In the genomic region with DNA sequence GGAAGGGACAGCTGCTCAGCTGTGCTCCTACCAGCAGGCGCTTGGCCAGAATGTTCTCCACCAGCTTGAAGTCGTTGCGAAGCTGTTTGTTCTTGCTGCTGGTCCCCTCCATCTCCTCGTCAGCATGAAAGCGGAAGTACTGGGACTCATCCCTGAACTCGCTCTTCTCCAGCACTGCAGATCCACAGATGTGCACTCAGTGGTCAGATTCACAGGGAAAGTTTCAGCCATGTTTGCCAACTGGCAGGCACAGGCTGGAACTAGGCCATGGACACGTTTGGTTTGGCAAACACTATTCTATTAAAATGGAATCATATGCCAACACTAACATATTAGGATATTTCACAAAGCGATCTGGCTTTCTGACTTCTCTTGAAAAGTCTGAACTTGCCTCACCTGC, we compare ENCODE assay signal across 15 cellular contexts.
DNase-seq lines count a peak whose midpoint lies in the region; ATAC-seq and TF ChIP-seq lines count a peak whose summit lies in the region.
"Had no signal": no experiment of that assay in that cellular context is flagged by ENCODE, and none has a peak within 500 bp of the region (broad histone marks: within the 10 kb centered on the region; RNA-seq: fewer than 3 reads in every experiment).

No MANE protein-coding gene starts in this region.

- POLR2A ChIA-PET in CD8-positive, alpha-beta T cell (lab: Charles Lee) = no interaction called here

- no peak for DNase-seq in CD8-positive, alpha-beta T cell
- DNase-seq in NCI-H446 (lab: John Stamatoyannopoulos, UW) (peak; percentile 94 to 98), neuronal stem cell (ENCODE audit: low spot score) (no peak), T-helper 2 cell (no peak), upper lobe of left lung (no peak)
- DNase-seq: activated CD8-positive, alpha-beta memory T cell treated with anti-CD3 and anti-CD28 coated beads, Interleukin-2, amount 50 U/mL, for 48 hours; amniotic stem cell; effector memory CD8-positive, alpha-beta T cell; kidney glomerular epithelial cell; naive thymus-derived CD4-positive, alpha-beta T cell; NCI-H774; SJCRH30 had no signal

- no peaks in the 10 kb centered on the region for H3K27me3 Mint-ChIP-seq in CD8-positive, alpha-beta T cell (ENCODE audit: low read depth)
- H3K27me3 Mint-ChIP-seq in brain = no peaks in the 10 kb centered on the region
- H3K27me3 Mint-ChIP-seq: effector memory CD8-positive, alpha-beta T cell; naive thymus-derived CD4-positive, alpha-beta T cell had no signal

- no peak overlapping the region for H2BK15ac ChIP-seq in neuronal stem cell (ENCODE audit: low read length)

- H2AFZ ChIP-seq in neuronal stem cell (ENCODE audit: low read length) = no peak overlapping the region

- no peak overlapping the region for H2BK12ac ChIP-seq in neuronal stem cell (ENCODE audit: low read length)

- peak overlapping the region; percentile 71 for H3K27ac Mint-ChIP-seq in CD8-positive, alpha-beta T cell
- peak overlapping the region in 4 of 5 experiments; percentile 44 to 75 (median 66) for H3K27ac Mint-ChIP-seq in brain

- peaks cover 57% of the 10 kb centered on the region for H3K36me3 ChIP-seq in CD8-positive, alpha-beta T cell (ENCODE audit: insufficient read depth, low read length)
- H3K36me3 ChIP-seq in neuronal stem cell (replicated peaks in 1 of 2; ENCODE audit: control insufficient read depth in 2 of 2, insufficient read depth in 2 of 2, low read length in 2 of 2) = peaks cover 6 to 89% of the 10 kb centered on the region in 2 donors
- H3K36me3 ChIP-seq in upper lobe of left lung = peaks cover 5 to 66% (median 37%) of the 10 kb centered on the region in 4 donors

- H3K27ac ChIP-seq in CD8-positive, alpha-beta T cell (ENCODE audit: low read depth, low read length) = no peak overlapping the region
- H3K27ac ChIP-seq in neuronal stem cell (replicated peaks; ENCODE audit: low read length) (no peak overlapping the region), upper lobe of left lung (peak overlapping the region in 2 of 4 donors; percentile 44 to 72)
- H3K27ac ChIP-seq: SJCRH30 had no signal

- no peaks in the 10 kb centered on the region for H3K79me1 ChIP-seq in neuronal stem cell (ENCODE audit: low read depth, low read length)

- TF ChIP-seq POLR2A in upper lobe of left lung (IDR thresholded peaks at IDR 0.05) = no peak

- no peak overlapping the region for H3K18ac ChIP-seq in neuronal stem cell (ENCODE audit: low read length)

- no peak overlapping the region for H3K4me3 Mint-ChIP-seq in CD8-positive, alpha-beta T cell
- no peak overlapping the region for H3K4me3 Mint-ChIP-seq in brain
- H3K4me3 Mint-ChIP-seq: effector memory CD8-positive, alpha-beta T cell; naive thymus-derived CD4-positive, alpha-beta T cell had no signal

- no peak overlapping the region for H2BK120ac ChIP-seq in neuronal stem cell (ENCODE audit: low read depth, low read length)

- no peak overlapping the region for H4K91ac ChIP-seq in neuronal stem cell (ENCODE audit: low read depth, low read length, poor library complexity)

- H4K8ac ChIP-seq in neuronal stem cell (ENCODE audit: low read depth, low read length) = no peak overlapping the region

- H3K36me3 Mint-ChIP-seq in CD8-positive, alpha-beta T cell = peaks cover 85% of the 10 kb centered on the region
- peaks cover 57% of the 10 kb centered on the region for H3K36me3 Mint-ChIP-seq in brain

- H2BK5ac ChIP-seq in neuronal stem cell (ENCODE audit: low read length) = no peak overlapping the region

- no peaks in the 10 kb centered on the region for H3K27me3 ChIP-seq in CD8-positive, alpha-beta T cell (ENCODE audit: insufficient read depth, low read length)
- no peaks in the 10 kb centered on the region for H3K27me3 ChIP-seq in neuronal stem cell (ENCODE audit: control insufficient read depth in 3 of 3, insufficient read depth in 3 of 3, low read depth in 1 of 3, low read length in 3 of 3)
- H3K27me3 ChIP-seq in upper lobe of left lung = no peaks in the 10 kb centered on the region
- H3K27me3 ChIP-seq: SJCRH30 had no signal

- no peak overlapping the region for H3K4me3 ChIP-seq in CD8-positive, alpha-beta T cell (ENCODE audit: low read depth, low read length)
- H3K4me3 ChIP-seq in neuronal stem cell (ENCODE audit: low read length in 2 of 2) = peak overlapping the region in 1 of 2 donors; percentile 1
- H3K4me3 ChIP-seq in upper lobe of left lung = no peak overlapping the region
- H3K4me3 ChIP-seq: SJCRH30 had no signal

- no peak for TF ChIP-seq EP300 in upper lobe of left lung (IDR thresholded peaks at IDR 0.05)

- no peak overlapping the region for H3K4ac ChIP-seq in neuronal stem cell (ENCODE audit: low read length)

- no peaks in the 10 kb centered on the region for H3K4me1 ChIP-seq in CD8-positive, alpha-beta T cell (ENCODE audit: insufficient read depth, low read length)
- H3K4me1 ChIP-seq in neuronal stem cell (ENCODE audit: control insufficient read depth in 2 of 2, insufficient read depth in 1 of 2, low read depth in 1 of 2, low read length in 2 of 2) (no peaks in the 10 kb centered on the region), upper lobe of left lung (peaks cover 0 to 15% (median 10%) of the 10 kb centered on the region in 4 donors)

- no peak overlapping the region for H3K23ac ChIP-seq in neuronal stem cell (ENCODE audit: low read depth, low read length, poor library complexity)

- peaks cover 23% of the 10 kb centered on the region for H3K4me1 Mint-ChIP-seq in CD8-positive, alpha-beta T cell (ENCODE audit: low read depth)
- no peaks in the 10 kb centered on the region for H3K4me1 Mint-ChIP-seq in brain

- CTCF ChIA-PET in CD8-positive, alpha-beta T cell (lab: Charles Lee) = interaction anchor here (0.5 to 10.6 kb wide), 8 partner anchors 9 to 1032 kb away, joined by 3 to 204 read pairs (median 4); no protein-coding TSS in a partner anchor

- peak overlapping the region; percentile 51 for H3K9ac ChIP-seq in neuronal stem cell (ENCODE audit: low read depth, low read length, poor library complexity)

- no peak for ATAC-seq in CD8-positive, alpha-beta T cell
- ATAC-seq in HG03565 (IDR thresholded peaks at IDR 0.05; ENCODE audit: unreplicated experiment) (no peak), upper lobe of left lung (ENCODE audit: low FRiP score in 2 of 2) (no peak)
- ATAC-seq: effector memory CD8-positive, alpha-beta T cell; naive thymus-derived CD4-positive, alpha-beta T cell; sciatic nerve had no signal

- H3K9me3 Mint-ChIP-seq in CD8-positive, alpha-beta T cell = peaks cover 3% of the 10 kb centered on the region
- H3K9me3 Mint-ChIP-seq in brain = peaks cover 5 to 31% (median 10%) of the 10 kb centered on the region in 5 experiments
- H3K9me3 Mint-ChIP-seq: effector memory CD8-positive, alpha-beta T cell had no signal

- no peak overlapping the region for H2AK5ac ChIP-seq in neuronal stem cell (ENCODE audit: low read depth, low read length)

- no peak overlapping the region for H3K14ac ChIP-seq in neuronal stem cell (ENCODE audit: low read length)

- TF ChIP-seq CTCF in CD8-positive, alpha-beta T cell (IDR thresholded peaks at IDR 0.05) = no peak
- TF ChIP-seq CTCF in brain (conservative IDR thresholded peaks at IDR 0.05) (no peak), upper lobe of left lung (IDR thresholded peaks at IDR 0.05) (peak in 1 of 6 experiments; percentile 10)

- H3K4me2 ChIP-seq in neuronal stem cell (ENCODE audit: insufficient read depth, low read length, poor library complexity, severe bottlenecking) = no peak overlapping the region

- intact Hi-C loops in CD8-positive, alpha-beta T cell (cut with DNase I, micrococcal nuclease) = loop anchor here in 1 of 2 experiments (10.0 kb wide), 1 partner anchor 75 kb away; no protein-coding TSS in a partner anchor

- no peaks in the 10 kb centered on the region for H3K9me3 ChIP-seq in CD8-positive, alpha-beta T cell (ENCODE audit: low read length)
- H3K9me3 ChIP-seq in neuronal stem cell (replicated peaks in 1 of 2; ENCODE audit: control insufficient read depth in 2 of 2, insufficient read depth in 1 of 2, low read depth in 1 of 2, low read length in 2 of 2) (peaks cover 4 to 12% of the 10 kb centered on the region in 2 donors), upper lobe of left lung (no peaks in the 10 kb centered on the region)

- WGBS in neuronal stem cell (ENCODE audit: extremely low coverage in 2 of 2, insufficient read length in 2 of 2, insufficient replicate concordance in 1 of 2), 2 donors = no CpG with 5 or more reads among the region's 8 CpGs
- 62 to 72% methylated on average over 3 to 8 of the region's 8 CpGs for WGBS in upper lobe of left lung, 2 donors

Comparison
In these comparisons a context has a peak if more than half of its experiments do, and no peak if none do; other contexts are left out.
1. DNase-seq: peak in NCI-H446 (2 of 2); none in CD8-positive, alpha-beta T cell (0 of 7), neuronal stem cell (single experiment), T-helper 2 cell (0 of 5) and upper lobe of left lung (0 of 2).